10 cellular contexts compared by ENCODE assay signal in genomic region chr6:63306446-63306845, GRCh38. TPM values are rescaled to one million over a fixed set of nuclear protein-coding genes. Genes with fewer than 3 reads are reported as not detected.
"Had no signal": no experiment of that assay in that cellular context is flagged by ENCODE, and none has a peak within 500 bp of the region (broad histone marks: within the 10 kb centered on the region; RNA-seq: fewer than 3 reads in every experiment).

No MANE protein-coding gene starts in this region.

- H3K36me3 ChIP-seq: HAP-1 had no signal

- H3K9me3 ChIP-seq: HAP-1 had no signal

- DNase-seq: GOT3, H7, HFFc6 had no signal

- H3K27ac ChIP-seq: HL-60 had no signal

- ATAC-seq: HCT116 had no signal

- H3K4me3 ChIP-seq: HAP-1 had no signal

- FAIRE-seq: HepG2 had no signal

RNA-seq across cellular contexts. Expression of gene LGSN, which starts 13.3 kb away (rescaled TPM):
- total RNA-seq: H4, HFFc6, HT1080 had no signal
- polyA plus RNA-seq: IgD-negative memory B cell had no signal
